9 cellular contexts compared by ENCODE assay signal in genomic region chr11:3231851-3232744, GRCh38. TPM values are rescaled to one million over a fixed set of nuclear protein-coding genes. Genes with fewer than 3 reads are reported as not detected.
DNase-seq lines count a peak whose midpoint lies in the region; ATAC-seq and TF ChIP-seq lines count a peak whose summit lies in the region.
"Had no signal": no experiment of that assay in that cellular context is flagged by ENCODE, and none has a peak within 500 bp of the region (broad histone marks: within the 10 kb centered on the region; RNA-seq: fewer than 3 reads in every experiment).

Gene MRGPRE (minus strand): TSS chr11:3232417. CDS start chr11:3228799, 3,618 bp downstream.

- H3K27me3 ChIP-seq in right cardiac atrium (ENCODE audit: control insufficient read depth, insufficient read depth) (no peaks in the 10 kb centered on the region), thyroid gland (no peaks in the 10 kb centered on the region), transverse colon (peaks cover 33% of the 10 kb centered on the region)

- no peaks in the 10 kb centered on the region for H3K9me3 ChIP-seq in right cardiac atrium (ENCODE audit: control insufficient read depth, low read length)
- H3K9me3 ChIP-seq in thyroid gland, result no peaks in the 10 kb centered on the region
- H3K9me3 ChIP-seq in transverse colon, result no peaks in the 10 kb centered on the region

- intact Hi-C loops in right cardiac atrium (cut with DNase I) (loop anchor here in 1 of 4 donors (10.0 kb wide), 1 partner anchor 57 kb away; no protein-coding TSS in a partner anchor), thyroid gland (cut with DNase I) (no loop called here), transverse colon (cut with DNase I; ENCODE audit: low total_unique reads) (no loop called here)

- DNase-seq in NCI-H1436 (lab: John Stamatoyannopoulos, UW) (peak; percentile 1), NCI-H1436 treated with DMSO at 0.1 percent for 48 hours (lab: John Stamatoyannopoulos, UW) (no peak), RPMI8226 (peak; percentile 84), right cardiac atrium (peak in 2 of 3 donors; percentile 62 to 72), thyroid gland (peak; percentile 83 to 85), NOMO-1 (lab: John Stamatoyannopoulos, UW; ENCODE audit: unreplicated experiment in 2 of 2) (no peak), RKO (ENCODE audit: low spot score) (no peak), transverse colon (no peak)
- DNase-seq: stimulated activated naive CD4-positive, alpha-beta T cell had no signal

- H3K4me3 ChIP-seq in right cardiac atrium (ENCODE audit: low read length) (no peak within 1 kb of the TSS), thyroid gland (replicated peaks in 1 of 3) (no peak within 1 kb of the TSS), transverse colon (no peak within 1 kb of the TSS)

- peak; percentile 54 to 62 for ATAC-seq in right cardiac atrium

- in situ Hi-C loops in transverse colon (cut with MboI; ENCODE audit: low pct_ligation_motif_present in 1 of 4, low pct_unique_long_range_greater_than_20kb in 1 of 4, low sequenced_read_pairs in 3 of 4), result no loop called here

- TF ChIP-seq POLR2A in thyroid gland (IDR thresholded peaks at IDR 0.05) (no peak), transverse colon (IDR thresholded peaks at IDR 0.05) (no peak)

- H3K27ac ChIP-seq in right cardiac atrium (ENCODE audit: low read length) (no peak within 1 kb of the TSS), thyroid gland (no peak within 1 kb of the TSS), transverse colon (no peak within 1 kb of the TSS)

- no peak for TF ChIP-seq EP300 in transverse colon (IDR thresholded peaks at IDR 0.05; ENCODE audit: low read depth)

- no peaks in the 10 kb centered on the region for H3K36me3 ChIP-seq in thyroid gland
- no peaks in the 10 kb centered on the region for H3K36me3 ChIP-seq in transverse colon

- no peak for TF ChIP-seq CTCF in thyroid gland (IDR thresholded peaks at IDR 0.05)
- no peak for TF ChIP-seq CTCF in transverse colon (IDR thresholded peaks at IDR 0.05)

- WGBS in right cardiac atrium, result 51% methylated on average over 39 of the region's 39 CpGs
- WGBS in thyroid gland, 2 donors, result 23 to 33% methylated on average over 24 of the region's 39 CpGs
- 64% methylated on average over 27 of the region's 39 CpGs; no CpG with 5 or more reads in 1 of the 2 donors for WGBS in transverse colon (ENCODE audit: low coverage in 1 of 2), 2 donors

- H3K4me1 ChIP-seq in right cardiac atrium (ENCODE audit: control insufficient read depth, insufficient read depth, low read length), result no peaks in the 10 kb centered on the region
- peaks cover 0 to 12% of the 10 kb centered on the region in 2 donors for H3K4me1 ChIP-seq in thyroid gland
- H3K4me1 ChIP-seq in transverse colon, result no peaks in the 10 kb centered on the region

RNA-seq across cellular contexts. Expression of gene MRGPRE, which starts in this region (rescaled TPM):
- total RNA-seq in right cardiac atrium (under 1 TPM in 3 of 4 donors, not detected in 1; 0.28 to 0.43 (median 0.38) TPM), thyroid gland (under 1 TPM in 1 of 4 donors, not detected in 3; 0.39 TPM), transverse colon (not detected)
- polyA plus RNA-seq in right cardiac atrium, result 0.11 TPM

Comparison
In these comparisons a context has a peak if more than half of its experiments do, and no peak if none do; other contexts are left out.
1. DNase-seq: peak in NCI-H1436 (single experiment) and RPMI8226 (single experiment); none in NCI-H1436 treated with DMSO at 0.1 percent for 48 hours (single experiment), NOMO-1 (0 of 2), RKO (single experiment) and transverse colon (single experiment).
2. Peak in DNase-seq and ATAC-seq in right cardiac atrium; RNA of the gene not detected or under 1 TPM.
3. Peak in DNase-seq in thyroid gland; RNA of the gene not detected or under 1 TPM.